In the genomic region with DNA sequence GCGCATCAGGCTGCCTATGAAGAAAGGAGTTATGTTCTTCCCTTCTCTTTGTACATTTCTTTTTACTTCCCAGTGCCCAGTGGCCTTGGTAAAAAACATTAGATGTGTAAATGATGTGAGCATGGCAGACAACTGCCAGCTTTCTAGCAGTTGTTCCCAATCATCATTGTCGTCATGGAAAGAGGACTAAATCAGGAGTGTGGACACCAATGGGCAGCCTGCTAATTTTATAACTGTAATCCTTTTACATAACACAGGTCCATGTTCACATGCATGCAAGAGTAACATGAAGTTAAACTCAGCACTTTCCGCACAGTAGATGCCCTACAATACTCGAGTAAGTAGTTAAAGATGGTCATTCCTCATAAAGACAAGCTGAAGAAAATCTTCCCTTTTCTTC, we compare ENCODE assay signal across 24 cellular contexts. TPM values are rescaled to one million over a fixed set of nuclear protein-coding genes. Genes with fewer than 3 reads are reported as not detected.
DNase-seq lines count a peak whose midpoint lies in the region; ATAC-seq and TF ChIP-seq lines count a peak whose summit lies in the region.
"Had no signal": no experiment of that assay in that cellular context is flagged by ENCODE, and none has a peak within 500 bp of the region (broad histone marks: within the 10 kb centered on the region; RNA-seq: fewer than 3 reads in every experiment).

No MANE protein-coding gene starts in this region.

- TF ChIP-seq CTCF in right atrium auricular region (IDR thresholded peaks at IDR 0.05) (no peak), prostate gland (IDR thresholded peaks at IDR 0.05) (no peak)

- no peaks in the 10 kb centered on the region for H3K9me3 Mint-ChIP-seq in CD4-positive, CD25-positive, alpha-beta regulatory T cell
- H3K9me3 Mint-ChIP-seq: activated naive CD8-positive, alpha-beta T cell treated with anti-CD3 and anti-CD28 coated beads, Interleukin-2, amount 10 ng/mL, durations not matched to agents 7 days and 5 days; central memory CD8-positive, alpha-beta T cell; neural crest cell had no signal

- H3K4me3 ChIP-seq in CD4-positive, CD25-positive, alpha-beta regulatory T cell (ENCODE audit: low read depth, low read length), result no peak overlapping the region
- H3K4me3 ChIP-seq in Karpas-422 (ENCODE audit: low read length), result no peak overlapping the region
- no peak overlapping the region for H3K4me3 ChIP-seq in right atrium auricular region
- peak overlapping the region; percentile 30 for H3K4me3 ChIP-seq in rectal smooth muscle tissue (ENCODE audit: low read length)
- no peak overlapping the region for H3K4me3 ChIP-seq in prostate gland
- H3K4me3 ChIP-seq: BLaER1 treated with 17β-estradiol and CSF1 and Interleukin-3, amounts not matched to agents 10 nM and 100 nM; suprapubic skin; uterus had no signal

- peak overlapping the region in 1 of 4 donors; percentile 23 for H3K4me3 Mint-ChIP-seq in CD4-positive, CD25-positive, alpha-beta regulatory T cell
- H3K4me3 Mint-ChIP-seq: central memory CD8-positive, alpha-beta T cell; neural crest cell had no signal

- no peaks in the 10 kb centered on the region for H3K27me3 ChIP-seq in CD4-positive, CD25-positive, alpha-beta regulatory T cell (ENCODE audit: control insufficient read depth, insufficient read depth, low read length)
- H3K27me3 ChIP-seq in Karpas-422 (ENCODE audit: low read length) (no peaks in the 10 kb centered on the region), right atrium auricular region (no peaks in the 10 kb centered on the region), rectal smooth muscle tissue (ENCODE audit: control insufficient read depth, insufficient read depth, low read length) (no peaks in the 10 kb centered on the region), prostate gland (replicated peaks; ENCODE audit: insufficient read depth) (no peaks in the 10 kb centered on the region)
- H3K27me3 ChIP-seq: BLaER1 treated with 17β-estradiol and CSF1 and Interleukin-3, amounts not matched to agents 10 nM and 100 nM; suprapubic skin; uterus had no signal

- no peaks in the 10 kb centered on the region for H3K9me2 ChIP-seq in Karpas-422 (replicated peaks; ENCODE audit: insufficient read depth, low read length)

- H3K9ac ChIP-seq in Karpas-422 (ENCODE audit: low read length) (no peak overlapping the region), rectal smooth muscle tissue (ENCODE audit: low read length) (no peak overlapping the region)
- H3K9ac ChIP-seq: BLaER1 treated with 17β-estradiol and CSF1 and Interleukin-3, amounts not matched to agents 10 nM and 100 nM had no signal

- H3K9me3 ChIP-seq in CD4-positive, CD25-positive, alpha-beta regulatory T cell (ENCODE audit: control insufficient read depth in 2 of 2, low read length in 2 of 2), result no peaks in the 10 kb centered on the region
- H3K9me3 ChIP-seq in Karpas-422 (ENCODE audit: low read length) (no peaks in the 10 kb centered on the region), right atrium auricular region (no peaks in the 10 kb centered on the region), prostate gland (no peaks in the 10 kb centered on the region)
- H3K9me3 ChIP-seq: suprapubic skin, uterus had no signal

- H2AFZ ChIP-seq in Karpas-422 (ENCODE audit: low read length), result no peak overlapping the region

- no peak for DNase-seq in CD4-positive, CD25-positive, alpha-beta regulatory T cell
- DNase-seq in Karpas-422, result peak; percentile 28
- DNase-seq in right atrium auricular region (ENCODE audit: low spot score), result no peak
- no peak for DNase-seq in COLO668 (lab: John Stamatoyannopoulos, UW; ENCODE audit: unreplicated experiment)
- DNase-seq in EL, result no peak
- DNase-seq in prostate gland (ENCODE audit: low spot score), result no peak
- DNase-seq: ACHN; activated CD4-positive, alpha-beta T cell treated with anti-CD3 and anti-CD28 coated beads, Interleukin-2, amount 50 U/mL, for 48 hours; activated CD4-positive, CD25-positive, alpha-beta regulatory T cell; activated effector memory CD4-positive, alpha-beta T cell treated with Interleukin-2 at 50 U/mL for 16 hours; activated naive CD8-positive, alpha-beta T cell treated with anti-CD3 and anti-CD28 coated beads, Interleukin-2, amount 10 ng/mL, durations not matched to agents 7 days and 5 days; DMS 273 treated with DMSO at 0.1 percent for 48 hours; NCI-H1092 treated with DMSO at 0.1 percent for 48 hours; NCI-H1930; NCI-H226; posterior cingulate gyrus; T1000; uterus had no signal

- WGBS in prostate gland, result 86% methylated on average over 4 of the region's 4 CpGs

- intact Hi-C loops in prostate gland (cut with DNase I), result no loop called here

- H3K27ac Mint-ChIP-seq in CD4-positive, CD25-positive, alpha-beta regulatory T cell, result peak overlapping the region in 2 of 3 donors; percentile 17 to 65

- H3K79me2 ChIP-seq in Karpas-422 (ENCODE audit: low read length), result no peaks in the 10 kb centered on the region

- no peak for TF ChIP-seq POLR2A in prostate gland (IDR thresholded peaks at IDR 0.05)

- no peak overlapping the region for H3K27ac ChIP-seq in CD4-positive, CD25-positive, alpha-beta regulatory T cell (ENCODE audit: insufficient read depth, low read length, poor library complexity, severe bottlenecking)
- no peak overlapping the region for H3K27ac ChIP-seq in Karpas-422 (ENCODE audit: low read length)
- H3K27ac ChIP-seq in right atrium auricular region, result peak overlapping the region; percentile 45 to 63
- H3K27ac ChIP-seq in rectal smooth muscle tissue (ENCODE audit: low read depth, low read length), result peak overlapping the region; percentile 3
- no peak overlapping the region for H3K27ac ChIP-seq in prostate gland
- H3K27ac ChIP-seq: suprapubic skin, uterus had no signal

- no peaks in the 10 kb centered on the region for H3K27me3 Mint-ChIP-seq in CD4-positive, CD25-positive, alpha-beta regulatory T cell
- H3K27me3 Mint-ChIP-seq: activated naive CD8-positive, alpha-beta T cell treated with anti-CD3 and anti-CD28 coated beads, Interleukin-2, amount 10 ng/mL, durations not matched to agents 7 days and 5 days; central memory CD8-positive, alpha-beta T cell had no signal

- H3K4me2 ChIP-seq in Karpas-422 (ENCODE audit: low read depth, low read length, poor library complexity, severe bottlenecking), result no peak overlapping the region

- H3K4me1 Mint-ChIP-seq in CD4-positive, CD25-positive, alpha-beta regulatory T cell, result peaks cover 18 to 39% (median 25%) of the 10 kb centered on the region in 4 donors

- no peaks in the 10 kb centered on the region for H4K20me1 ChIP-seq in Karpas-422 (ENCODE audit: insufficient read depth, low read depth, low read length)
- H4K20me1 ChIP-seq: BLaER1 treated with 17β-estradiol and CSF1 and Interleukin-3, amounts not matched to agents 10 nM and 100 nM had no signal

- H3K36me3 Mint-ChIP-seq in CD4-positive, CD25-positive, alpha-beta regulatory T cell, result peaks cover 13% of the 10 kb centered on the region

- H3K4me1 ChIP-seq in CD4-positive, CD25-positive, alpha-beta regulatory T cell (ENCODE audit: control insufficient read depth, insufficient read depth, low read length, poor library complexity, severe bottlenecking), result peaks cover 21% of the 10 kb centered on the region
- H3K4me1 ChIP-seq in Karpas-422 (ENCODE audit: low read length) (peaks cover 11% of the 10 kb centered on the region), right atrium auricular region (peaks cover 0 to 8% of the 10 kb centered on the region in 2 donors), rectal smooth muscle tissue (ENCODE audit: control insufficient read depth, insufficient read depth, low read length) (peaks cover 9% of the 10 kb centered on the region), prostate gland (replicated peaks) (no peaks in the 10 kb centered on the region)
- H3K4me1 ChIP-seq: uterus had no signal

- ATAC-seq in CD4-positive, CD25-positive, alpha-beta regulatory T cell (ENCODE audit: low read depth in 2 of 2), result no peak
- no peak for ATAC-seq in HG03095 (IDR thresholded peaks at IDR 0.05; ENCODE audit: unreplicated experiment)

- H3K36me3 ChIP-seq in CD4-positive, CD25-positive, alpha-beta regulatory T cell (ENCODE audit: control insufficient read depth, insufficient read depth, low read length), result no peaks in the 10 kb centered on the region
- H3K36me3 ChIP-seq in Karpas-422 (ENCODE audit: insufficient read depth, low read length) (no peaks in the 10 kb centered on the region), right atrium auricular region (no peaks in the 10 kb centered on the region), rectal smooth muscle tissue (ENCODE audit: control insufficient read depth, insufficient read depth, low read length) (no peaks in the 10 kb centered on the region), prostate gland (no peaks in the 10 kb centered on the region)
- H3K36me3 ChIP-seq: uterus had no signal

RNA-seq across cellular contexts. Expression of a gene that starts 23.3 kb away (rescaled TPM):
- total RNA-seq in CD4-positive, CD25-positive, alpha-beta regulatory T cell, result 300 TPM
- 100 to 1,000 TPM; 101 to 126 (median 112) TPM for polyA plus RNA-seq in CD4-positive, CD25-positive, alpha-beta regulatory T cell
- total RNA-seq in Karpas-422 (2014; rRNA removed; shearing (Covaris generic); ENCODE audit: low replicate concordance), result 50.5 and 81.0 TPM in 2 replicates
- total RNA-seq in right atrium auricular region (10 to 100 TPM; 59.5 to 65.4 TPM), prostate gland (100 to 1,000 TPM in 1 of 2 donors, 10 to 100 TPM in 1; 95.0 to 121 TPM)

RNA-seq across cellular contexts. Expression of a gene that starts 27.8 kb away (rescaled TPM):
- 23.8 TPM for total RNA-seq in CD4-positive, CD25-positive, alpha-beta regulatory T cell
- 10 to 100 TPM; 23.4 to 29.5 (median 26.2) TPM for polyA plus RNA-seq in CD4-positive, CD25-positive, alpha-beta regulatory T cell
- 20.2 and 26.2 TPM in 2 replicates for total RNA-seq in Karpas-422 (2014; rRNA removed; shearing (Covaris generic); ENCODE audit: low replicate concordance)
- total RNA-seq in right atrium auricular region, result 10 to 100 TPM; 76.4 to 87.2 TPM
- total RNA-seq in prostate gland, result 10 to 100 TPM; 52.0 to 53.3 TPM

Comparison
In these comparisons a context has a peak if more than half of its experiments do, and no peak if none do; other contexts are left out.
1. H3K27ac ChIP-seq: peak in right atrium auricular region (2 of 2) and rectal smooth muscle tissue (single experiment); none in CD4-positive, CD25-positive, alpha-beta regulatory T cell (single experiment), Karpas-422 (single experiment) and prostate gland (0 of 2).